ENCODE assay signal across 25 cellular contexts in the genomic region with DNA sequence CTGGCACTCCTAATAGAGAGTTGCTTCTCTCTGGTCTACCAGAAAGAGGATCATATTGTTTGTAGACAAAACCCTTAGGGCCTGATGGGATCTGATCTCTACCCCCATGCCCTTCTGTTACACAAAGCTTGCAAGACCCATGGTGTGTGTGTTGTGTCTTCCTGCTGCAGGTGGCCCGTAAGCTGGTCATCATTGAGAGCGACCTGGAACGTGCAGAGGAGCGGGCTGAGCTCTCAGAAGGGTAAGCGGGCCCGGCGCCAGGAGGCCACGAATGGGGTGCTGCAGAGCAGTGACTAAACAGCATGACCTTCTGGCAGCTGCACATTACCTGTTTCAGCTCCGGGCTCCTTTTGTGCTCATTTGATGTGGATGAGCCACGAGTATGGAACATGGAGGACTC. TPM values are rescaled to one million over a fixed set of nuclear protein-coding genes. Genes with fewer than 3 reads are reported as not detected.
DNase-seq lines count a peak whose midpoint lies in the region; ATAC-seq and TF ChIP-seq lines count a peak whose summit lies in the region.
"Had no signal": no experiment of that assay in that cellular context is flagged by ENCODE, and none has a peak within 500 bp of the region (broad histone marks: within the 10 kb centered on the region; RNA-seq: fewer than 3 reads in every experiment).

No MANE protein-coding gene starts in this region.

- no peak for TF ChIP-seq RAD21 in SK-N-SH (IDR thresholded peaks at IDR 0.05; ENCODE audit: low read length)

- H3K79me2 ChIP-seq in SK-N-SH (ENCODE audit: insufficient read depth), result peaks cover 93% of the 10 kb centered on the region

- H3K27ac ChIP-seq in SK-N-SH (ENCODE audit: low read depth in 2 of 2, low read length in 1 of 2) (peak overlapping the region; percentile 83 to 91), mesodermal cell (ENCODE audit: low read depth, low read length, severe bottlenecking) (peak overlapping the region; percentile 17), thyroid gland (no peak overlapping the region)
- H3K27ac ChIP-seq: 22Rv1, pancreas, right lobe of liver had no signal

- no peak for TF ChIP-seq POLR2A in thyroid gland (IDR thresholded peaks at IDR 0.05)

- H3K9ac ChIP-seq in SK-N-SH, result no peak overlapping the region

- peaks cover 99% of the 10 kb centered on the region for H3F3A ChIP-seq in SK-N-SH (replicated peaks; ENCODE audit: insufficient read depth)

- H3K27me3 ChIP-seq in SK-N-SH (ENCODE audit: insufficient read depth) (no peaks in the 10 kb centered on the region), thyroid gland (no peaks in the 10 kb centered on the region)
- H3K27me3 ChIP-seq: pancreas, right lobe of liver, tibial artery had no signal

- intact Hi-C loops in thyroid gland (cut with DNase I), result no loop called here

- POLR2A ChIA-PET in SK-N-SH (lab: Yijun Ruan, JAX), result no interaction called here

- CTCF ChIA-PET in SK-N-SH (lab: Yijun Ruan, JAX), result interaction anchor here (1.0 to 2.6 kb wide), 4 partner anchors 12 to 278 kb away, joined by 4 to 12 read pairs (median 7); no protein-coding TSS in a partner anchor

- no peak; the same call in 2 of the 3 replicates for ATAC-seq in SK-N-SH treated with all-trans-retinoic acid at 6 μM for 48 hours
- ATAC-seq: naive thymus-derived CD8-positive, alpha-beta T cell; pancreas; PC-3; right lobe of liver had no signal

- H3K4me2 ChIP-seq in SK-N-SH, result no peak overlapping the region

- DNase-seq in SK-N-SH (no peak), astrocyte of the hippocampus (ENCODE audit: low read depth, low spot score) (peak; percentile 35), thyroid gland (peak; percentile 76 to 78), NCI-H524 (lab: John Stamatoyannopoulos, UW) (no peak), NCI-H2171 treated with DMSO at 0.1 percent for 48 hours (lab: John Stamatoyannopoulos, UW) (no peak), NOMO-1 treated with dmso at 0.1 percent for 144 hours (lab: John Stamatoyannopoulos, UW; ENCODE audit: unreplicated experiment) (no peak)
- DNase-seq: activated CD4-positive, alpha-beta T cell treated with anti-CD3 and anti-CD28 coated beads, Interleukin-2, amount 50 U/mL, for 48 hours; activated CD4-positive, CD25-positive, alpha-beta regulatory T cell; activated CD8-positive, alpha-beta memory T cell treated with anti-CD3 and anti-CD28 coated beads, Interleukin-2, amount 50 U/mL, for 4 hours; activated naive CD8-positive, alpha-beta T cell treated with anti-CD3 and anti-CD28 coated beads for 36 hours; AML-193; CD8-positive, alpha-beta memory T cell; DMS79; naive thymus-derived CD8-positive, alpha-beta T cell; NCI-H1105; NCI-H2029 treated with DMSO at 0.1 percent for 48 hours; pancreas; PC-3; right lobe of liver; SHP77; SW 1271; tibial artery had no signal

- no peaks in the 10 kb centered on the region for H3K9me2 ChIP-seq in SK-N-SH

- H3K4me1 ChIP-seq in SK-N-SH (ENCODE audit: control insufficient read depth in 1 of 2, insufficient read depth in 2 of 2, low read depth in 1 of 2, low read length in 1 of 2) (peaks cover 17 to 44% of the 10 kb centered on the region in 2 experiments; a peak in 2 of 4 replicates), mesodermal cell (ENCODE audit: control insufficient read depth, insufficient read depth, low read length, poor library complexity, severe bottlenecking) (peaks cover 15% of the 10 kb centered on the region), thyroid gland (peaks cover 5 to 15% of the 10 kb centered on the region in 2 donors)

- TF ChIP-seq EP300 in SK-N-SH (IDR thresholded peaks at IDR 0.05; ENCODE audit: borderline replicate concordance in 1 of 2, low read depth in 1 of 2, low read length in 1 of 2), result no peak

- 92% methylated on average over 10 of the region's 10 CpGs for WGBS in SK-N-SH (ENCODE audit: low lambda C conversion rate)
- WGBS in mesodermal cell (ENCODE audit: insufficient coverage in 2 of 2), 2 experiments, result 96 to 98% methylated on average over 10 of the region's 10 CpGs
- whole genome bisulfite sequencing in thyroid gland, 2 donors, result 52 to 69% methylated on average over 10 of the region's 10 CpGs

- H3K9me3 ChIP-seq in SK-N-SH (no peaks in the 10 kb centered on the region), mesodermal cell (ENCODE audit: control insufficient read depth, low read length) (no peaks in the 10 kb centered on the region), thyroid gland (no peaks in the 10 kb centered on the region)
- H3K9me3 ChIP-seq: pancreas, right lobe of liver, tibial artery had no signal

- peaks cover 92 to 98% of the 10 kb centered on the region in 2 experiments for H3K36me3 ChIP-seq in SK-N-SH (replicated peaks in 1 of 2; ENCODE audit: control insufficient read depth in 1 of 2, insufficient read depth in 2 of 2, low read length in 1 of 2)
- H3K36me3 ChIP-seq in mesodermal cell (ENCODE audit: control insufficient read depth, insufficient read depth, low read length), result peaks cover 99% of the 10 kb centered on the region
- peaks cover 64 to 65% of the 10 kb centered on the region in 2 donors for H3K36me3 ChIP-seq in thyroid gland

- H4K20me1 ChIP-seq in SK-N-SH (ENCODE audit: insufficient read depth), result peaks cover 98% of the 10 kb centered on the region

- no peak for TF ChIP-seq CTCF in SK-N-SH (IDR thresholded peaks at IDR 0.05)
- no peak for TF ChIP-seq CTCF in thyroid gland (IDR thresholded peaks at IDR 0.05)

- H3K4me3 ChIP-seq in SK-N-SH (ENCODE audit: low read depth in 2 of 2, low read length in 1 of 2) (no peak overlapping the region), mesodermal cell (ENCODE audit: extremely low read depth, insufficient read depth, low read length, poor library complexity, severe bottlenecking) (no peak overlapping the region), thyroid gland (replicated peaks in 1 of 3) (no peak overlapping the region)
- H3K4me3 ChIP-seq: pancreas, right lobe of liver, tibial artery had no signal

- H2AFZ ChIP-seq in SK-N-SH (ENCODE audit: low read depth), result no peak overlapping the region

TF ChIP-seq in SK-N-SH, 30 proteins besides CTCF, POLR2A, EP300 and RAD21:
- TF ChIP-seq YY1 (IDR thresholded peaks at IDR 0.05; ENCODE audit: low read depth) (no peak), SIN3A (IDR thresholded peaks at IDR 0.05; ENCODE audit: borderline replicate concordance, low read depth, low read length) (no peak), POLR2AphosphoS5 (IDR thresholded peaks at IDR 0.05; ENCODE audit: low read depth, low read length) (0 out of 2 replicates have a peak, but pooled peaks have one; percentile 5)

TF ChIP-seq in SK-N-SH treated with all-trans-retinoic acid at 6 μM for 48 hours, 23 proteins besides CTCF, POLR2A, EP300 and RAD21 (continues in another document):
- TF ChIP-seq, protein P1, sequence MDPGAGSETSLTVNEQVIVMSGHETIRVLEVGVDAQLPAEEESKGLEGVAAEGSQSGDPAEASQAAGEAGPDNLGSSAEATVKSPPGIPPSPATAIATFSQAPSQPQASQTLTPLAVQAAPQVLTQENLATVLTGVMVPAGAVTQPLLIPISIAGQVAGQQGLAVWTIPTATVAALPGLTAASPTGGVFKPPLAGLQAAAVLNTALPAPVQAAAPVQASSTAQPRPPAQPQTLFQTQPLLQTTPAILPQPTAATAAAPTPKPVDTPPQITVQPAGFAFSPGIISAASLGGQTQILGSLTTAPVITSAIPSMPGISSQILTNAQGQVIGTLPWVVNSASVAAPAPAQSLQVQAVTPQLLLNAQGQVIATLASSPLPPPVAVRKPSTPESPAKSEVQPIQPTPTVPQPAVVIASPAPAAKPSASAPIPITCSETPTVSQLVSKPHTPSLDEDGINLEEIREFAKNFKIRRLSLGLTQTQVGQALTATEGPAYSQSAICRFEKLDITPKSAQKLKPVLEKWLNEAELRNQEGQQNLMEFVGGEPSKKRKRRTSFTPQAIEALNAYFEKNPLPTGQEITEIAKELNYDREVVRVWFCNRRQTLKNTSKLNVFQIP (CRISPR knock-in tag; IDR thresholded peaks at IDR 0.05; ENCODE audit: borderline replicate concordance, low read depth), result no peak
- no peak for TF ChIP-seq ISL1 (CRISPR knock-in tag; IDR thresholded peaks at IDR 0.05)
- TF ChIP-seq SNAI2 (CRISPR knock-in tag; IDR thresholded peaks at IDR 0.05), result no peak
- TF ChIP-seq ZNF565 (CRISPR knock-in tag; conservative IDR thresholded peaks at IDR 0.05; ENCODE audit: low read depth), result no peak
- TF ChIP-seq, protein P2, sequence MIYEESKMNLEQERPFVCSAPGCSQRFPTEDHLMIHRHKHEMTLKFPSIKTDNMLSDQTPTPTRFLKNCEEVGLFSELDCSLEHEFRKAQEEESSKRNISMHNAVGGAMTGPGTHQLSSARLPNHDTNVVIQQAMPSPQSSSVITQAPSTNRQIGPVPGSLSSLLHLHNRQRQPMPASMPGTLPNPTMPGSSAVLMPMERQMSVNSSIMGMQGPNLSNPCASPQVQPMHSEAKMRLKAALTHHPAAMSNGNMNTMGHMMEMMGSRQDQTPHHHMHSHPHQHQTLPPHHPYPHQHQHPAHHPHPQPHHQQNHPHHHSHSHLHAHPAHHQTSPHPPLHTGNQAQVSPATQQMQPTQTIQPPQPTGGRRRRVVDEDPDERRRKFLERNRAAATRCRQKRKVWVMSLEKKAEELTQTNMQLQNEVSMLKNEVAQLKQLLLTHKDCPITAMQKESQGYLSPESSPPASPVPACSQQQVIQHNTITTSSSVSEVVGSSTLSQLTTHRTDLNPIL (CRISPR knock-in tag; IDR thresholded peaks at IDR 0.05; ENCODE audit: low read depth), result no peak
- TF ChIP-seq ZC3H10 (CRISPR knock-in tag; IDR thresholded peaks at IDR 0.05), result no peak
- no peak for TF ChIP-seq GLIS3 (CRISPR knock-in tag; IDR thresholded peaks at IDR 0.05)
- TF ChIP-seq TOX (CRISPR knock-in tag; IDR thresholded peaks at IDR 0.05; ENCODE audit: borderline replicate concordance), result no peak
- TF ChIP-seq, protein P3, sequence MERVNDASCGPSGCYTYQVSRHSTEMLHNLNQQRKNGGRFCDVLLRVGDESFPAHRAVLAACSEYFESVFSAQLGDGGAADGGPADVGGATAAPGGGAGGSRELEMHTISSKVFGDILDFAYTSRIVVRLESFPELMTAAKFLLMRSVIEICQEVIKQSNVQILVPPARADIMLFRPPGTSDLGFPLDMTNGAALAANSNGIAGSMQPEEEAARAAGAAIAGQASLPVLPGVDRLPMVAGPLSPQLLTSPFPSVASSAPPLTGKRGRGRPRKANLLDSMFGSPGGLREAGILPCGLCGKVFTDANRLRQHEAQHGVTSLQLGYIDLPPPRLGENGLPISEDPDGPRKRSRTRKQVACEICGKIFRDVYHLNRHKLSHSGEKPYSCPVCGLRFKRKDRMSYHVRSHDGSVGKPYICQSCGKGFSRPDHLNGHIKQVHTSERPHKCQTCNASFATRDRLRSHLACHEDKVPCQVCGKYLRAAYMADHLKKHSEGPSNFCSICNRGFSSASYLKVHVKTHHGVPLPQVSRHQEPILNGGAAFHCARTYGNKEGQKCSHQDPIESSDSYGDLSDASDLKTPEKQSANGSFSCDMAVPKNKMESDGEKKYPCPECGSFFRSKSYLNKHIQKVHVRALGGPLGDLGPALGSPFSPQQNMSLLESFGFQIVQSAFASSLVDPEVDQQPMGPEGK (CRISPR knock-in tag; IDR thresholded peaks at IDR 0.05; ENCODE audit: borderline replicate concordance), result no peak
- TF ChIP-seq ZNF70 (CRISPR knock-in tag; IDR thresholded peaks at IDR 0.05), result no peak

RNA-seq across cellular contexts. Expression of a gene that starts 18.2 kb away (rescaled TPM):
- 1,371 and 1,764 TPM in 2 replicates for polyA plus RNA-seq in SK-N-SH (2012; rRNA removed)
- 1,590 and 2,049 TPM in 2 replicates for polyA plus RNA-seq in SK-N-SH (2012; cell fraction: cytosol; rRNA removed)
- 2,523 and 2,991 TPM in 2 replicates for polyA plus RNA-seq in SK-N-SH (2012; cell fraction: nucleus; rRNA removed)
- polyA plus RNA-seq in mesodermal cell (2013, experiment 1 of 2), result 1,311 TPM
- polyA plus RNA-seq in mesodermal cell (2013, experiment 2 of 2), result 1,352 TPM
- 100 to 1,000 TPM; 116 to 307 (median 226) TPM for total RNA-seq in thyroid gland

Comparison
In these comparisons a context has a peak if more than half of its experiments do, and no peak if none do; other contexts are left out.
1. DNase-seq: peak in astrocyte of the hippocampus (single experiment) and thyroid gland (2 of 2); none in SK-N-SH (single experiment), NCI-H524 (0 of 2), NCI-H2171 treated with DMSO at 0.1 percent for 48 hours (single experiment) and NOMO-1 treated with dmso at 0.1 percent for 144 hours (single experiment).
2. H3K27ac ChIP-seq: peak in SK-N-SH (2 of 2) and mesodermal cell (single experiment); none in thyroid gland (0 of 3).